Comparison of ENCODE assay signal across 15 cellular contexts in the genomic region with DNA sequence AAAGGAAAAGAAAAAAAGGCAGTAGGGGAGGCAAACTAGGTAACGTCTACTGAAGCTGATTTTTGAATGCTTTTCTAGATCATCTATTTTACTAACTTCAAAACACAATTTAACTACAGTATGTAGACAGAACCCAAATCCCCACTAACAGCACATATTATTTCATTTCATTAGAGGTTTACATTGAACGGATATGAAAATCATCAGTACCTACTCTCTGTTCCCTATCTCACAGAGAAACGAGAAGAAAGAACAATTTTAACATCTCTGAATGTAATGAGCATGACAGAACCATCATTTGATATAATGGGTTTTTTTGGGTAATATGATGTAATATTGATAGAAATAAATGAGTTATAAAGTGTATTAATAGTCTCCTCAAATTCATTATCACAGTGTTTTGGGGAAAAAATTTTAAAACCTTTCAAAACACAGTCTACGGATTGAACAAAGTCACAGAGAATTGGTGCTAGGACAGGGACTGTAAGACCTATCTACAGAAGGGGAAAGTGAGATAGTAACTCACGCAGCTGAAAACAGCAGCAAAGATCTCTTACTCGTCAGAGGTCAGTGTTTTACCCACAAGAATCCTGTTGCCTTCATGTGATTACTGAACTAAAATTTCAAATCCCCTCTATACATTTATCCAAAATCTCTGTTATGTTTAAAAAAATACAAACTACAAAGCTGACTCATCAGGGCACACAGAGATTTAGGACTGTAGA.
DNase-seq lines count a peak whose midpoint lies in the region; ATAC-seq and TF ChIP-seq lines count a peak whose summit lies in the region.
"Had no signal": no experiment of that assay in that cellular context is flagged by ENCODE, and none has a peak within 500 bp of the region (broad histone marks: within the 10 kb centered on the region; RNA-seq: fewer than 3 reads in every experiment).

No MANE protein-coding gene starts in this region.

- DNase-seq in Peyer's patch: no peak
- DNase-seq in NCI-H82 (lab: John Stamatoyannopoulos, UW): no peak
- DNase-seq in NK-92 treated with Interleukin-12 subunit alpha and Interleukin-12 subunit beta, amount 100 ng/mL, for 24 hours (lab: John Stamatoyannopoulos, UW): no peak
- no peak for DNase-seq in T1000 (lab: John Stamatoyannopoulos, UW)
- DNase-seq: COR-L47, DMS153, H9, NCI-H1105 treated with DMSO at 0.1 percent for 48 hours, NCI-H1694 treated with DMSO at 0.1 percent for 48 hours, NCI-H345, NCI-H526 treated with DMSO at 0.1 percent for 48 hours had no signal

- no peaks in the 10 kb centered on the region for H3K27me3 ChIP-seq in Peyer's patch

- TF ChIP-seq CTCF in Peyer's patch (IDR thresholded peaks at IDR 0.05): no peak

- H3K36me3 ChIP-seq in Peyer's patch: peaks cover 0 to 33% (median 0%) of the 10 kb centered on the region in 3 donors

- peak; percentile 79 for ATAC-seq in GM19351 (IDR thresholded peaks at IDR 0.05; ENCODE audit: unreplicated experiment)
- peak; percentile 49 for ATAC-seq in GM21619 (IDR thresholded peaks at IDR 0.05; ENCODE audit: unreplicated experiment)
- ATAC-seq in HG03439 (IDR thresholded peaks at IDR 0.05; ENCODE audit: unreplicated experiment): peak; percentile 37

- H3K4me1 ChIP-seq in Peyer's patch: no peaks in the 10 kb centered on the region

- H3K4me3 ChIP-seq in Peyer's patch: no peak overlapping the region

- no peaks in the 10 kb centered on the region for H3K9me3 ChIP-seq in Peyer's patch

- no peak for TF ChIP-seq POLR2A in Peyer's patch (IDR thresholded peaks at IDR 0.05)

- no peak overlapping the region for H3K27ac ChIP-seq in Peyer's patch
- H3K27ac ChIP-seq: RWPE1 had no signal
